Comparison of ENCODE assay signal across 1 cellular context in genomic region chr1:43653893-43654292, GRCh38.
A peak's percentile ranks its signal among the peaks of the same experiment; 100 is the strongest.
TF ChIP-seq lines count a peak whose summit lies in the region.

No MANE protein-coding gene starts in this region.

TF ChIP-seq in K562, 482 proteins besides CTCF, POLR2A, EP300 and RAD21:
- TF ChIP-seq CCAR2 (IDR thresholded peaks at IDR 0.05; ENCODE audit: low read depth, low read length) (no peak), ZNF76 (CRISPR knock-in tag; IDR thresholded peaks at IDR 0.05; ENCODE audit: borderline replicate concordance) (no peak), ATF3 (IDR thresholded peaks at IDR 0.05) (no peak), ATF3 (CRISPR knock-in tag; conservative IDR thresholded peaks at IDR 0.05) (no peak), SPI1 (IDR thresholded peaks at IDR 0.05; ENCODE audit: borderline replicate concordance, low read depth, low read length) (peak; percentile 57; the same call in 1 of the 2 replicates), TEAD4 (IDR thresholded peaks at IDR 0.05; ENCODE audit: low read length) (no peak), TEAD4 (CRISPR knock-in tag; IDR thresholded peaks at IDR 0.05; ENCODE audit: borderline replicate concordance) (no peak)
